ENCODE assay signal across 18 cellular contexts in the genomic region with DNA sequence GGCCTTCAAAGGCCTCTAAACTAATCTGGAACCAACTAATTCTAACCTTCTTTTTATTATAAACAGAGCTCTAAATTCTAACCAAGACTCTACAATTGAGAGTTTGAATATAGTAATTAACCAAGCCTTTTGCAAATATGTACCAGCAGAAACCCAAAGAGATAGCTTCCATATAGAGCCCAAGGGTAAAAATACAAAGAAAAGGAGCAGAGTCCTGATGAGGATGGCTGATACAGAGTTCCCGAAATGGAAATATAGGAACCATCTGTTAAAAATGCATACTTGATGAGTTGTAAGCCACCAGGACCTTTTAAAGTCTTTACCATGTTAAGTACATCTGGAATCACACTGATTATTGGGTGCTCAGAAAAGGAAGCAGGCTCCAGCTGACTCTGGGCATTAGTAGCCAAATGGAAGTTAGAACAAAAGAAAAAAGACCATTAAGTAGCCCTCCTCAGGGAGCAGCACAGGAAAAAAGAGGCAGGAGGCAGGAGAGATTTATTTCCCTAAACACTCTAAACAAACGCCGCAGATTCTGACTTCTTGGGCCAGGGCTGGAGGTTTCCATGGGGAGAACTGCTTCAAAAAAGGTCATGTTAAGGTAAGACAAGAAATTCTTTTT.
"Had no signal": no experiment of that assay in that cellular context is flagged by ENCODE, and none has a peak within 500 bp of the region (broad histone marks: within the 10 kb centered on the region; RNA-seq: fewer than 3 reads in every experiment).

No MANE protein-coding gene starts in this region.

- H3K4me2 ChIP-seq: hepatocyte had no signal

- H3K9me3 Mint-ChIP-seq: activated CD8-positive, alpha-beta T cell treated with anti-CD3 and anti-CD28 coated beads for 36 hours had no signal

- H3K4me1 Mint-ChIP-seq: T-helper 17 cell had no signal

- ATAC-seq: activated CD8-positive, alpha-beta T cell treated with anti-CD3 and anti-CD28 coated beads for 36 hours; activated naive CD4-positive, alpha-beta T cell treated with anti-CD3 and anti-CD28 coated beads, Interleukin-2, amount 50 U/mL, for 72 hours; activated T-cell treated with anti-CD3 and anti-CD28 coated beads, Interleukin-2, amount 50 U/mL, for 4 hours; lower lobe of right lung; T-helper 17 cell had no signal

- H3K4me3 Mint-ChIP-seq: activated CD8-positive, alpha-beta T cell treated with anti-CD3 and anti-CD28 coated beads for 36 hours; activated T-cell treated with anti-CD3 and anti-CD28 coated beads, Interleukin-2, amount 50 U/mL, for 4 hours; T-helper 17 cell had no signal

- H3K27ac Mint-ChIP-seq: activated CD8-positive, alpha-beta T cell treated with anti-CD3 and anti-CD28 coated beads for 36 hours; activated naive CD4-positive, alpha-beta T cell treated with anti-CD3 and anti-CD28 coated beads, Interleukin-2, amount 50 U/mL, for 72 hours; T-helper 17 cell had no signal

- H3K9ac ChIP-seq: parathyroid adenoma had no signal

- H3K4me1 ChIP-seq: esophagus muscularis mucosa, lower lobe of right lung, parathyroid adenoma, sigmoid colon, stomach, testis had no signal

- H3K27me3 Mint-ChIP-seq: activated CD8-positive, alpha-beta T cell treated with anti-CD3 and anti-CD28 coated beads for 36 hours; T-helper 17 cell had no signal

- H3K4me3 ChIP-seq: coronary artery, esophagus muscularis mucosa, hepatocyte, lower lobe of right lung, sigmoid colon, stomach, testis had no signal

- DNase-seq: activated CD4-positive, alpha-beta T cell treated with anti-CD3 and anti-CD28 coated beads for 4 hours; activated CD8-positive, alpha-beta T cell treated with anti-CD3 and anti-CD28 coated beads for 36 hours; activated effector memory CD4-positive, alpha-beta T cell treated with anti-CD3 and anti-CD28 coated beads, Interleukin-2, amount 50 U/mL, for 16 hours; activated T-cell treated with anti-CD3 and anti-CD28 coated beads, Interleukin-2, amount 50 U/mL, for 4 hours; caudate nucleus; lower lobe of right lung; sigmoid colon; stimulated activated CD4-positive, alpha-beta T cell treated with anti-CD3 and anti-CD28 coated beads, Interleukin-12 subunit alpha, Interleukin-12 subunit beta, amount 100 ng/mL, for 4 hours; stimulated activated CD4-positive, alpha-beta T cell treated with anti-CD3 and anti-CD28 coated beads, Interleukin-2, amount 100 ng/mL, for 24 hours; stomach; T-helper 17 cell; testis; WERI-Rb-1 had no signal

- H3K9me3 ChIP-seq: esophagus muscularis mucosa, lower lobe of right lung, sigmoid colon, stomach, testis had no signal

- H3K27ac ChIP-seq: coronary artery, esophagus muscularis mucosa, hepatocyte, lower lobe of right lung, parathyroid adenoma, sigmoid colon, stomach, testis, WERI-Rb-1 had no signal

- H3K36me3 ChIP-seq: esophagus muscularis mucosa, lower lobe of right lung, sigmoid colon, stomach, WERI-Rb-1 had no signal

- H3K27me3 ChIP-seq: esophagus muscularis mucosa, hepatocyte, sigmoid colon, stomach, testis had no signal

- H3K79me2 ChIP-seq: hepatocyte, parathyroid adenoma had no signal

- H2AFZ ChIP-seq: hepatocyte, parathyroid adenoma had no signal
